Comparison of ENCODE assay signal across 13 cellular contexts in genomic region chr6:153790881-153791473, GRCh38.
DNase-seq lines count a peak whose midpoint lies in the region; ATAC-seq and TF ChIP-seq lines count a peak whose summit lies in the region.
"Had no signal": no experiment of that assay in that cellular context is flagged by ENCODE, and none has a peak within 500 bp of the region (broad histone marks: within the 10 kb centered on the region; RNA-seq: fewer than 3 reads in every experiment).

No MANE protein-coding gene starts in this region.

- no peaks in the 10 kb centered on the region for H3K79me2 ChIP-seq in OCI-LY7 (ENCODE audit: insufficient read depth, low read depth, low read length)

- no peak overlapping the region for H3K27ac ChIP-seq in left ventricle myocardium inferior (replicated peaks)
- no peak overlapping the region for H3K27ac ChIP-seq in right atrium auricular region
- no peak overlapping the region for H3K27ac ChIP-seq in OCI-LY7 (ENCODE audit: low read depth, low read length, poor library complexity, severe bottlenecking)
- H3K27ac ChIP-seq in CD8-positive, alpha-beta T cell (ENCODE audit: low read depth, low read length), result no peak overlapping the region
- H3K27ac ChIP-seq: esophagus squamous epithelium had no signal

- no peak overlapping the region for H3K27ac Mint-ChIP-seq in CD8-positive, alpha-beta T cell
- no peak overlapping the region for H3K27ac Mint-ChIP-seq in activated CD4-positive, alpha-beta T cell treated with anti-CD3 and anti-CD28 coated beads, Interleukin-2, amount 10 ng/mL, durations not matched to agents 24 days and 14 days
- H3K27ac Mint-ChIP-seq: CD4-positive, CD25-positive, alpha-beta regulatory T cell had no signal

- H3K9me3 ChIP-seq in left ventricle myocardium inferior (replicated peaks) (no peaks in the 10 kb centered on the region), right atrium auricular region (no peaks in the 10 kb centered on the region), OCI-LY7 (ENCODE audit: low read length) (no peaks in the 10 kb centered on the region)
- H3K9me3 ChIP-seq in CD8-positive, alpha-beta T cell (ENCODE audit: low read length), result no peaks in the 10 kb centered on the region
- H3K9me3 ChIP-seq: esophagus squamous epithelium had no signal

- H3K4me2 ChIP-seq in OCI-LY7 (ENCODE audit: low read length), result no peak overlapping the region

- ATAC-seq in CD8-positive, alpha-beta T cell, result no peak
- no peak for ATAC-seq in HG03045 (IDR thresholded peaks at IDR 0.05; ENCODE audit: unreplicated experiment)

- H4K20me1 ChIP-seq in OCI-LY7 (ENCODE audit: insufficient read depth, low read length), result no peaks in the 10 kb centered on the region

- H3K4me1 ChIP-seq in left ventricle myocardium inferior, result peaks cover 6% of the 10 kb centered on the region
- H3K4me1 ChIP-seq in right atrium auricular region, result no peaks in the 10 kb centered on the region
- no peaks in the 10 kb centered on the region for H3K4me1 ChIP-seq in OCI-LY7 (ENCODE audit: insufficient read depth, low read length, poor library complexity, severe bottlenecking)
- H3K4me1 ChIP-seq in CD8-positive, alpha-beta T cell (ENCODE audit: insufficient read depth, low read length), result no peaks in the 10 kb centered on the region
- H3K4me1 ChIP-seq: esophagus squamous epithelium had no signal

- H3K36me3 ChIP-seq in left ventricle myocardium inferior, result no peaks in the 10 kb centered on the region
- H3K36me3 ChIP-seq in right atrium auricular region, result no peaks in the 10 kb centered on the region
- no peaks in the 10 kb centered on the region for H3K36me3 ChIP-seq in OCI-LY7 (ENCODE audit: insufficient read depth, low read length)
- H3K36me3 ChIP-seq in CD8-positive, alpha-beta T cell (ENCODE audit: insufficient read depth, low read length), result no peaks in the 10 kb centered on the region
- H3K36me3 ChIP-seq: esophagus squamous epithelium had no signal

- BruUV-seq in OCI-LY7 (replicated peaks; lab: Mats Ljungman, UMichigan), result no TSS peak

- POLR2A ChIA-PET in OCI-LY7 (lab: Charles Lee), result no interaction called here
- POLR2A ChIA-PET in CD8-positive, alpha-beta T cell (lab: Charles Lee), result no interaction called here

- CTCF ChIA-PET in OCI-LY7 (lab: Charles Lee; ENCODE audit: unreplicated experiment), result no interaction called here
- CTCF ChIA-PET in CD8-positive, alpha-beta T cell (lab: Charles Lee), result no interaction called here

- TF ChIP-seq CTCF in left ventricle myocardium inferior (IDR thresholded peaks at IDR 0.05; ENCODE audit: borderline replicate concordance) (peak; percentile 17), right atrium auricular region (IDR thresholded peaks at IDR 0.05) (peak in 1 of 2 donors; percentile 29), OCI-LY7 (conservative IDR thresholded peaks at IDR 0.05; ENCODE audit: low read length) (peak; percentile 62), fibroblast of mammary gland (conservative IDR thresholded peaks at IDR 0.05; ENCODE audit: control insufficient read depth, insufficient read depth, low read depth, low read length) (peak; percentile 22)
- TF ChIP-seq CTCF in CD8-positive, alpha-beta T cell (IDR thresholded peaks at IDR 0.05), result no peak

- H3K27me3 Mint-ChIP-seq in CD8-positive, alpha-beta T cell (ENCODE audit: low read depth), result no peaks in the 10 kb centered on the region
- H3K27me3 Mint-ChIP-seq in activated CD4-positive, alpha-beta T cell treated with anti-CD3 and anti-CD28 coated beads, Interleukin-2, amount 10 ng/mL, durations not matched to agents 24 days and 14 days, result no peaks in the 10 kb centered on the region
- H3K27me3 Mint-ChIP-seq: CD4-positive, CD25-positive, alpha-beta regulatory T cell had no signal

- DNase-seq in left ventricle myocardium inferior (no peak), right atrium auricular region (ENCODE audit: low spot score) (no peak), OCI-LY7 (ENCODE audit: low spot score) (peak; percentile 1), fibroblast of mammary gland (ENCODE audit: low read depth) (peak; percentile 88), NCI-H187 treated with DMSO at 0.1 percent for 48 hours (lab: John Stamatoyannopoulos, UW) (no peak)
- no peak for DNase-seq in CD8-positive, alpha-beta T cell
- no peak for DNase-seq in activated CD4-positive, alpha-beta T cell treated with anti-CD3 and anti-CD28 coated beads, Interleukin-2, amount 10 ng/mL, durations not matched to agents 24 days and 14 days
- DNase-seq: activated CD4-positive, alpha-beta T cell treated with anti-CD3 and anti-CD28 coated beads, Interleukin-2, amount 50 U/mL, for 1 hour; amniotic stem cell; CD4-positive, CD25-positive, alpha-beta regulatory T cell; esophagus squamous epithelium; stimulated activated CD4-positive, alpha-beta T cell treated with anti-CD3 and anti-CD28 coated beads, Interleukin-12 subunit alpha, Interleukin-12 subunit beta, amount 100 ng/mL, for 4 hours had no signal

- no peaks in the 10 kb centered on the region for H3K4me1 Mint-ChIP-seq in CD8-positive, alpha-beta T cell (ENCODE audit: low read depth)
- H3K4me1 Mint-ChIP-seq in activated CD4-positive, alpha-beta T cell treated with anti-CD3 and anti-CD28 coated beads, Interleukin-2, amount 10 ng/mL, durations not matched to agents 24 days and 14 days, result no peaks in the 10 kb centered on the region
- H3K4me1 Mint-ChIP-seq: CD4-positive, CD25-positive, alpha-beta regulatory T cell had no signal

- H3K4me3 ChIP-seq in left ventricle myocardium inferior, result no peak overlapping the region
- H3K4me3 ChIP-seq in right atrium auricular region, result no peak overlapping the region
- no peak overlapping the region for H3K4me3 ChIP-seq in OCI-LY7 (ENCODE audit: low read depth, low read length, poor library complexity, severe bottlenecking)
- H3K4me3 ChIP-seq in fibroblast of mammary gland (ENCODE audit: control insufficient read depth, low read depth, low read length), result no peak overlapping the region
- H3K4me3 ChIP-seq in CD8-positive, alpha-beta T cell (ENCODE audit: low read depth, low read length), result no peak overlapping the region
- H3K4me3 ChIP-seq: esophagus squamous epithelium had no signal

- intact Hi-C loops in left ventricle myocardium inferior (cut with micrococcal nuclease), result no loop called here
- intact Hi-C loops in OCI-LY7 (cut with micrococcal nuclease; ENCODE audit: unreplicated experiment), result no loop called here
- intact Hi-C loops in CD8-positive, alpha-beta T cell (cut with DNase I, micrococcal nuclease), result no loop called here
- intact Hi-C loops in activated CD4-positive, alpha-beta T cell treated with anti-CD3 and anti-CD28 coated beads, Interleukin-2, amount 10 ng/mL, durations not matched to agents 24 days and 14 days (cut with micrococcal nuclease), result no loop called here

- no peaks in the 10 kb centered on the region for H3K9me3 Mint-ChIP-seq in CD8-positive, alpha-beta T cell
- no peaks in the 10 kb centered on the region for H3K9me3 Mint-ChIP-seq in activated CD4-positive, alpha-beta T cell treated with anti-CD3 and anti-CD28 coated beads, Interleukin-2, amount 10 ng/mL, durations not matched to agents 24 days and 14 days

- no peaks in the 10 kb centered on the region for H3K27me3 ChIP-seq in left ventricle myocardium inferior (ENCODE audit: low read depth)
- H3K27me3 ChIP-seq in right atrium auricular region, result no peaks in the 10 kb centered on the region
- H3K27me3 ChIP-seq in CD8-positive, alpha-beta T cell (ENCODE audit: insufficient read depth, low read length), result no peaks in the 10 kb centered on the region
- H3K27me3 ChIP-seq: esophagus squamous epithelium had no signal

- H3K9me2 ChIP-seq in OCI-LY7 (ENCODE audit: insufficient read depth, low read length), result no peaks in the 10 kb centered on the region

- no peak overlapping the region for H3K4me3 Mint-ChIP-seq in CD8-positive, alpha-beta T cell
- H3K4me3 Mint-ChIP-seq in activated CD4-positive, alpha-beta T cell treated with anti-CD3 and anti-CD28 coated beads, Interleukin-2, amount 10 ng/mL, durations not matched to agents 24 days and 14 days, result no peak overlapping the region
- H3K4me3 Mint-ChIP-seq: CD4-positive, CD25-positive, alpha-beta regulatory T cell had no signal

- no peaks in the 10 kb centered on the region for H3K36me3 Mint-ChIP-seq in CD8-positive, alpha-beta T cell
- no peaks in the 10 kb centered on the region for H3K36me3 Mint-ChIP-seq in activated CD4-positive, alpha-beta T cell treated with anti-CD3 and anti-CD28 coated beads, Interleukin-2, amount 10 ng/mL, durations not matched to agents 24 days and 14 days (ENCODE audit: low read depth)
- H3K36me3 Mint-ChIP-seq: CD4-positive, CD25-positive, alpha-beta regulatory T cell had no signal

- no peak overlapping the region for H2AFZ ChIP-seq in OCI-LY7 (ENCODE audit: low read length)

Comparison
In these comparisons a context has a peak if more than half of its experiments do, and no peak if none do; other contexts are left out.
1. DNase-seq: peak in OCI-LY7 (single experiment) and fibroblast of mammary gland (single experiment); none in left ventricle myocardium inferior (single experiment), right atrium auricular region (single experiment), CD8-positive, alpha-beta T cell (0 of 7), activated CD4-positive, alpha-beta T cell treated with anti-CD3 and anti-CD28 coated beads, Interleukin-2, amount 10 ng/mL, durations not matched to agents 24 days and 14 days (single experiment) and NCI-H187 treated with DMSO at 0.1 percent for 48 hours (single experiment).